In genomic region chr7:151536178-151536577, GRCh38 we compare ENCODE assay signal across 8 cellular contexts. TPM values are rescaled to one million over a fixed set of nuclear protein-coding genes. Genes with fewer than 3 reads are reported as not detected.
A peak's percentile ranks its signal among the peaks of the same experiment; 100 is the strongest.
DNase-seq lines count a peak whose midpoint lies in the region; ATAC-seq and TF ChIP-seq lines count a peak whose summit lies in the region.
"Not testable (repeated sequence)": the region's sequence is repeated elsewhere in the genome, so short reads cannot be mapped to it uniquely, and the experiment has no call there.

No MANE protein-coding gene starts in this region.

- peak; percentile 17 for TF ChIP-seq CTCF in CD14-positive monocyte (IDR thresholded peaks at IDR 0.05)
- not testable (repeated sequence) for TF ChIP-seq CTCF in HEK293 (tag by site-specific recombination; IDR thresholded peaks at IDR 0.05); WTC11 (IDR thresholded peaks at IDR 0.05); chondrocyte (IDR thresholded peaks at IDR 0.05); natural killer cell (IDR thresholded peaks at IDR 0.05); neural progenitor cell (IDR thresholded peaks at IDR 0.05)

- H3K27me3 Mint-ChIP-seq in CD14-positive monocyte (ENCODE audit: low read depth in 3 of 3) (peaks cover 6 to 27% (median 11%) of the 10 kb centered on the region in 3 donors), natural killer cell (ENCODE audit: low read depth in 2 of 2) (peaks cover 17% of the 10 kb centered on the region in 2 donors), neural progenitor cell (ENCODE audit: insufficient read depth, low read depth) (peaks cover 12% of the 10 kb centered on the region)
- not testable (repeated sequence) for H3K27me3 Mint-ChIP-seq in WTC11 (ENCODE audit: low read depth); activated naive CD4-positive, alpha-beta T cell treated with anti-CD3 and anti-CD28 coated beads, Interleukin-2, amount 50 U/mL, for 24 hours; chondrocyte (ENCODE audit: low read depth)
- peaks cover 18% of the 10 kb centered on the region for H3K27me3 Mint-ChIP-seq in stimulated activated naive CD8-positive, alpha-beta T cell treated with anti-CD3 and anti-CD28 coated beads, Interleukin-15, amount 100 ng/mL, for 72 hours

- H3K4me1 ChIP-seq in HEK293 (ENCODE audit: control insufficient read depth, insufficient read depth, low read length); neural progenitor cell: not testable (repeated sequence)

- POLR2A ChIA-PET in HEK293 (lab: Yijun Ruan, JAX); WTC11 (lab: Charles Lee): not testable (repeated sequence)

- H3K4me2 ChIP-seq in neural progenitor cell, result not testable (repeated sequence)

- not testable (repeated sequence) for H3K4me1 Mint-ChIP-seq in CD14-positive monocyte
- H3K4me1 Mint-ChIP-seq in WTC11 (peaks cover 11% of the 10 kb centered on the region), chondrocyte (ENCODE audit: low read depth) (peaks cover 20% of the 10 kb centered on the region), natural killer cell (peaks cover 24 to 31% of the 10 kb centered on the region in 2 donors), neural progenitor cell (peaks cover 39% of the 10 kb centered on the region)
- H3K4me1 Mint-ChIP-seq in activated naive CD4-positive, alpha-beta T cell treated with anti-CD3 and anti-CD28 coated beads, Interleukin-2, amount 50 U/mL, for 24 hours, result peaks cover 21% of the 10 kb centered on the region
- peaks cover 21% of the 10 kb centered on the region for H3K4me1 Mint-ChIP-seq in stimulated activated naive CD8-positive, alpha-beta T cell treated with anti-CD3 and anti-CD28 coated beads, Interleukin-15, amount 100 ng/mL, for 72 hours

- not testable (repeated sequence) for H3K27ac Mint-ChIP-seq in CD14-positive monocyte, WTC11, natural killer cell
- peak overlapping the region; percentile 55 for H3K27ac Mint-ChIP-seq in activated naive CD4-positive, alpha-beta T cell treated with anti-CD3 and anti-CD28 coated beads, Interleukin-2, amount 50 U/mL, for 24 hours
- H3K27ac Mint-ChIP-seq in chondrocyte (ENCODE audit: unreplicated experiment), result peak overlapping the region; percentile 63
- H3K27ac Mint-ChIP-seq in neural progenitor cell, result peak overlapping the region; percentile 38
- peak overlapping the region; percentile 39 to 50 for H3K27ac Mint-ChIP-seq in stimulated activated naive CD8-positive, alpha-beta T cell treated with anti-CD3 and anti-CD28 coated beads, Interleukin-15, amount 100 ng/mL, for 72 hours

- H3K9ac ChIP-seq in neural progenitor cell, result not testable (repeated sequence)

- H3K36me3 ChIP-seq in HEK293 (ENCODE audit: control insufficient read depth in 2 of 2, insufficient read depth in 1 of 2, low read length in 2 of 2); neural progenitor cell: not testable (repeated sequence)

- H3K9me3 Mint-ChIP-seq in CD14-positive monocyte (peaks cover 9 to 18% (median 12%) of the 10 kb centered on the region in 7 donors), WTC11 (peaks cover 19% of the 10 kb centered on the region), neural progenitor cell (peaks cover 16% of the 10 kb centered on the region)
- not testable (repeated sequence) for H3K9me3 Mint-ChIP-seq in activated naive CD4-positive, alpha-beta T cell treated with anti-CD3 and anti-CD28 coated beads, Interleukin-2, amount 50 U/mL, for 24 hours; chondrocyte (ENCODE audit: low read depth); natural killer cell; stimulated activated naive CD8-positive, alpha-beta T cell treated with anti-CD3 and anti-CD28 coated beads, Interleukin-15, amount 100 ng/mL, for 72 hours

- not testable (repeated sequence) for H3K4me3 ChIP-seq in HEK293 (ENCODE audit: low read depth, low read length); neural progenitor cell

- CTCF ChIA-PET in HEK293 (lab: Yijun Ruan, JAX), result interaction anchor here (0.7 kb wide), 1 partner anchor 154 kb away, joined by 3 read pairs; no protein-coding TSS in a partner anchor
- CTCF ChIA-PET in WTC11 (lab: Charles Lee), result not testable (repeated sequence)

- intact Hi-C loops in CD14-positive monocyte (cut with micrococcal nuclease); natural killer cell (cut with micrococcal nuclease): not testable (repeated sequence)

- not testable (repeated sequence) for H3K4me3 Mint-ChIP-seq in CD14-positive monocyte; WTC11; activated naive CD4-positive, alpha-beta T cell treated with anti-CD3 and anti-CD28 coated beads, Interleukin-2, amount 50 U/mL, for 24 hours; chondrocyte (ENCODE audit: unreplicated experiment); neural progenitor cell; stimulated activated naive CD8-positive, alpha-beta T cell treated with anti-CD3 and anti-CD28 coated beads, Interleukin-15, amount 100 ng/mL, for 72 hours
- H3K4me3 Mint-ChIP-seq in natural killer cell, result peak overlapping the region; percentile 3

- ATAC-seq in WTC11; natural killer cell; stimulated activated naive CD8-positive, alpha-beta T cell treated with anti-CD3 and anti-CD28 coated beads, Interleukin-15, amount 100 ng/mL, for 72 hours: not testable (repeated sequence)

- H4K20me1 ChIP-seq in neural progenitor cell (ENCODE audit: low read depth), result not testable (repeated sequence)

- peaks cover 16% of the 10 kb centered on the region for H3F3A ChIP-seq in neural progenitor cell (ENCODE audit: low read depth)

- not testable (repeated sequence) for H3K27me3 ChIP-seq in neural progenitor cell

- H3K36me3 Mint-ChIP-seq in CD14-positive monocyte; WTC11; activated naive CD4-positive, alpha-beta T cell treated with anti-CD3 and anti-CD28 coated beads, Interleukin-2, amount 50 U/mL, for 24 hours; chondrocyte (ENCODE audit: low read depth); natural killer cell; neural progenitor cell: not testable (repeated sequence)

- not testable (repeated sequence) for H3K9me3 ChIP-seq in HEK293 (ENCODE audit: control insufficient read depth, insufficient read depth, low read depth, low read length); neural progenitor cell (ENCODE audit: low read depth)

- H3K27ac ChIP-seq in HEK293 (ENCODE audit: extremely low read depth, low read depth, low read length); neural progenitor cell: not testable (repeated sequence)

- DNase-seq in CD14-positive monocyte (ENCODE audit: low spot score); WTC11 (ENCODE audit: low spot score); chondrocyte (ENCODE audit: low spot score); natural killer cell; neural progenitor cell (ENCODE audit: low spot score); stimulated activated naive CD8-positive, alpha-beta T cell treated with anti-CD3 and anti-CD28 coated beads, Interleukin-15, amount 100 ng/mL, for 72 hours: not testable (repeated sequence)

- H2AFZ ChIP-seq in neural progenitor cell (replicated peaks), result not testable (repeated sequence)

- H3K79me2 ChIP-seq in neural progenitor cell (ENCODE audit: low read depth), result not testable (repeated sequence)

TF ChIP-seq in HEK293, 187 proteins besides CTCF, POLR2A, EP300 and RAD21:
- peak; percentile 79 for TF ChIP-seq PRDM1 (tag by site-specific recombination; IDR thresholded peaks at IDR 0.05)
- TF ChIP-seq ZNF366 (tag by site-specific recombination; conservative IDR thresholded peaks at IDR 0.05), result peak; percentile 88

TF ChIP-seq in WTC11, 78 proteins besides CTCF, POLR2A, EP300 and RAD21:
- TF ChIP-seq, protein P1, sequence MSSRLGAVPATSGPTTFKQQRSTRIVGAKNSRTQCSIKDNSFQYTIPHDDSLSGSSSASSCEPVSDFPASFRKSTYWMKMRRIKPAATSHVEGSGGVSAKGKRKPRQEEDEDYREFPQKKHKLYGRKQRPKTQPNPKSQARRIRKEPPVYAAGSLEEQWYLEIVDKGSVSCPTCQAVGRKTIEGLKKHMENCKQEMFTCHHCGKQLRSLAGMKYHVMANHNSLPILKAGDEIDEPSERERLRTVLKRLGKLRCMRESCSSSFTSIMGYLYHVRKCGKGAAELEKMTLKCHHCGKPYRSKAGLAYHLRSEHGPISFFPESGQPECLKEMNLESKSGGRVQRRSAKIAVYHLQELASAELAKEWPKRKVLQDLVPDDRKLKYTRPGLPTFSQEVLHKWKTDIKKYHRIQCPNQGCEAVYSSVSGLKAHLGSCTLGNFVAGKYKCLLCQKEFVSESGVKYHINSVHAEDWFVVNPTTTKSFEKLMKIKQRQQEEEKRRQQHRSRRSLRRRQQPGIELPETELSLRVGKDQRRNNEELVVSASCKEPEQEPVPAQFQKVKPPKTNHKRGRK (CRISPR knock-in tag; IDR thresholded peaks at IDR 0.05; ENCODE audit: borderline replicate concordance), result peak; percentile 65; the same call in 1 of the 2 replicates
TF ChIP-seq in WTC11: peak in this region for 1; not testable (repeated sequence) for 77.

RNA-seq across cellular contexts. Expression of gene RHEB, which starts 16.5 kb away (rescaled TPM):
- polyA plus RNA-seq in CD14-positive monocyte, result 10 to 100 TPM; 95.8 to 96.1 TPM
- total RNA-seq in WTC11 (2021), result 126 to 133 TPM (median 127 TPM) in 3 replicates
- total RNA-seq in chondrocyte, result 111 to 126 TPM (median 123 TPM) in 3 replicates
- 10 to 100 TPM; 51.0 to 63.3 (median 63.3) TPM for total RNA-seq in natural killer cell
- total RNA-seq in neural progenitor cell (ENCODE audit: low replicate concordance), result 94.2 and 225 TPM in 2 replicates
